ENCODE assay signal across 1 cellular context in the genomic region with DNA sequence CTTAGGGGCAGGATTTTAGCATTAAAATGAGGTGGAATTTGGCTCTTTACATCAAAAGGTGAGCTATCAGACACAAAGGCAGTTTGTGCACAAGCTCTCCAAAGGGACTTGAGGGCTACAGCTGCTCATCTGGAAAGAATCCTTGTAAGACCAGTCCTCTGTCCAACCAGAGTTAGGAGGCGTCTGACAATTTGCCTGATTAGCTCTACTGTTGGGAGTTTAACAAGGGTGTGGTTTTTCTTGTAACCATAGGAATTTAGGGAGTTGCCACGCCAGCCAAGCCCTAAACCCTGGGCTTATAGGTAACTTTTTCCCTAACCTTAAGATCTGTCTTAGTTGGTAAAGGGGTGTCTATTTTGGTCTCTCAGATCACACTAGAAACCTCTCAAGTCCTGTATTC. TPM values are rescaled to one million over a fixed set of nuclear protein-coding genes. Genes with fewer than 3 reads are reported as not detected.
"Had no signal": no experiment of that assay in that cellular context is flagged by ENCODE, and none has a peak within 500 bp of the region (broad histone marks: within the 10 kb centered on the region; RNA-seq: fewer than 3 reads in every experiment).

No MANE protein-coding gene starts in this region.

RNA-seq across cellular contexts. Expression of a gene that starts 55.0 kb away (rescaled TPM):
- total RNA-seq: epithelial cell of proximal tubule had no signal
